28 cellular contexts compared by ENCODE assay signal in the genomic region with DNA sequence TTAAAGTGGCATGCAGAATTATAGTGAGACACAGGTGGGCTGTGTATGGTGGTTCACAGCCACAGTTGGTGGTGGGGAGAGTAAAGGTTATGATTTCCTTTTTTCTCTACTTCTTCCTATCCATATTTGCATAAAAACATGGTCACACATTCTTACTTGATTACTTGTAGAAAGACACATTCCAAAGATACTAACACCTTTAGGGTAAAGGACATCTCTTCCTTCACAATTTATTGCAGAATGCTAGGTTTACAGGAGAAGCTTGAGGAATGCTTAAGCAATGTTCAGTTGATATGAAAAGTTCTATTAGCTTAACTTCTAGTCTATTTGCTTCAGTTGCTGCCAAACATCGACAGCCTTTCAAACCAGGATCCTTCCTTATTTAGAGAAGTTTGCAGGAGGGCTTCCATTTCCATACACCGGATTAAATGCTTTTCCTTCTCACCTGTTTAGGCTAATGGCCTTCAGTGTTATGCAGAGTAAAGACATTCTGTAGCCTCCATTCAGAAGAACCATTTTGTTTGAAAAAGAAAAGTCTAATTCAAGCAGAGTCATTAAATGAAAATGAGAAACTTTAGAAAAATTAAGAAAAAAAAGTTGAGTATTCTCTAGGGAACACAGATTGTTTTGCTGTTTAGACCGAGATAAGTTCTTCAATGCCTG. TPM values are rescaled to one million over a fixed set of nuclear protein-coding genes. Genes with fewer than 3 reads are reported as not detected.
A peak's percentile ranks its signal among the peaks of the same experiment; 100 is the strongest.
DNase-seq lines count a peak whose midpoint lies in the region; ATAC-seq, FAIRE-seq and TF ChIP-seq lines count a peak whose summit lies in the region.
"Had no signal": no experiment of that assay in that cellular context is flagged by ENCODE, and none has a peak within 500 bp of the region (broad histone marks: within the 10 kb centered on the region; RNA-seq: fewer than 3 reads in every experiment).

No MANE protein-coding gene starts in this region.

- no peak for FAIRE-seq in urothelium cell line (lab: Jason Lieb, UNC)
- FAIRE-seq: A204.1, GM18507, keratinocyte, pancreas had no signal

- H3K36me3 ChIP-seq in left ventricle myocardium inferior (no peaks in the 10 kb centered on the region), right atrium auricular region (no peaks in the 10 kb centered on the region), OCI-LY7 (ENCODE audit: insufficient read depth, low read length) (no peaks in the 10 kb centered on the region), iPS-15b (ENCODE audit: control insufficient read depth, insufficient read depth, low read length) (no peaks in the 10 kb centered on the region), ovary (no peaks in the 10 kb centered on the region)
- H3K36me3 ChIP-seq: pancreas, Peyer's patch, SJCRH30, upper lobe of left lung had no signal

- DNase-seq in left ventricle myocardium inferior: no peak
- no peak for DNase-seq in right atrium auricular region (ENCODE audit: low spot score)
- peak; percentile 14 for DNase-seq in OCI-LY7 (ENCODE audit: low spot score)
- peak; percentile 22 for DNase-seq in renal cortical epithelial cell (ENCODE audit: low read depth)
- no peak for DNase-seq in ovary
- no peak for DNase-seq in urothelium cell line (ENCODE audit: low spot score)
- DNase-seq: activated CD4-positive, alpha-beta T cell treated with anti-CD3 and anti-CD28 coated beads for 4 hours; activated naive CD4-positive, alpha-beta T cell treated with anti-CD3 and anti-CD28 coated beads, Interleukin-2, amount 10 ng/mL, durations not matched to agents 7 days and 5 days; activated T-cell treated with anti-CD3 and anti-CD28 coated beads, Interleukin-2, amount 50 U/mL, for 72 hours; amygdala; C1 segment of cervical spinal cord; Calu3; caudate nucleus; head of caudate nucleus; Karpas-422; NCI-H1048; NCI-H1930; NCI-H2227 treated with DMSO at 0.1 percent for 48 hours; pancreas; Peyer's patch; SJCRH30; upper lobe of left lung had no signal

- no TSS peak for BruUV-seq in OCI-LY7 (replicated peaks; lab: Mats Ljungman, UMichigan)

- H3K4me1 ChIP-seq in left ventricle myocardium inferior (peaks cover 52% of the 10 kb centered on the region), right atrium auricular region (peaks cover 0 to 26% of the 10 kb centered on the region in 2 donors), OCI-LY7 (ENCODE audit: insufficient read depth, low read length, poor library complexity, severe bottlenecking) (peaks cover 42% of the 10 kb centered on the region), iPS-15b (ENCODE audit: control insufficient read depth, insufficient read depth, low read length) (peaks cover 28% of the 10 kb centered on the region), ovary (ENCODE audit: insufficient read depth) (peaks cover 8% of the 10 kb centered on the region)
- H3K4me1 ChIP-seq: SJCRH30 had no signal

- WGBS in ovary, 3 donors: 74 to 80% (median 74%) methylated on average over 3 of the region's 3 CpGs

- H3K4me3 ChIP-seq in left ventricle myocardium inferior (no peak overlapping the region), right atrium auricular region (no peak overlapping the region), OCI-LY7 (ENCODE audit: low read depth, low read length, poor library complexity, severe bottlenecking) (no peak overlapping the region), iPS-15b (ENCODE audit: low read depth, low read length) (peak overlapping the region; percentile 64), ovary (no peak overlapping the region)
- H3K4me3 ChIP-seq: lung, pancreas, Peyer's patch, SJCRH30, upper lobe of left lung had no signal

- no peaks in the 10 kb centered on the region for H4K20me1 ChIP-seq in OCI-LY7 (ENCODE audit: insufficient read depth, low read length)

- CTCF ChIA-PET in OCI-LY7 (lab: Charles Lee; ENCODE audit: unreplicated experiment): interaction anchor here (0.6 kb wide), 1 partner anchor 350 kb away, joined by 3 read pairs; no protein-coding TSS in a partner anchor

- TF ChIP-seq CTCF in left ventricle myocardium inferior (IDR thresholded peaks at IDR 0.05; ENCODE audit: borderline replicate concordance) (no peak), right atrium auricular region (IDR thresholded peaks at IDR 0.05) (no peak), OCI-LY7 (conservative IDR thresholded peaks at IDR 0.05; ENCODE audit: low read length) (no peak), ovary (IDR thresholded peaks at IDR 0.05) (no peak)

- H3K4me2 ChIP-seq in OCI-LY7 (ENCODE audit: low read length): 0 out of 2 replicates have a peak overlapping the region, but pooled peaks have one; percentile 4

- no peaks in the 10 kb centered on the region for H3K9me2 ChIP-seq in OCI-LY7 (ENCODE audit: insufficient read depth, low read length)

- no peak for ATAC-seq in GM18517 (IDR thresholded peaks at IDR 0.05; ENCODE audit: unreplicated experiment)
- ATAC-seq: activated T-cell treated with anti-CD3 and anti-CD28 coated beads, Interleukin-2, amount 50 U/mL, for 72 hours; pancreas had no signal

- TF ChIP-seq POLR2A in ovary (IDR thresholded peaks at IDR 0.05): no peak

- H3K79me2 ChIP-seq in OCI-LY7 (ENCODE audit: insufficient read depth, low read depth, low read length): peaks cover 16% of the 10 kb centered on the region; the same call in 1 of the 2 replicates

- POLR2A ChIA-PET in OCI-LY7 (lab: Charles Lee): interaction anchor here (1.1 to 2.0 kb wide), 3 partner anchors 38 to 263 kb away, joined by 3 to 4 read pairs (median 4); a partner anchor contains a TSS

- peak overlapping the region; percentile 22; the same call in 1 of the 2 replicates for H2AFZ ChIP-seq in OCI-LY7 (ENCODE audit: low read length)

- H3K9me3 ChIP-seq in left ventricle myocardium inferior (replicated peaks) (no peaks in the 10 kb centered on the region), right atrium auricular region (no peaks in the 10 kb centered on the region), OCI-LY7 (ENCODE audit: low read length) (no peaks in the 10 kb centered on the region), iPS-15b (ENCODE audit: control insufficient read depth, insufficient read depth, low read length) (no peaks in the 10 kb centered on the region), ovary (no peaks in the 10 kb centered on the region)
- H3K9me3 ChIP-seq: pancreas, Peyer's patch, SJCRH30, upper lobe of left lung had no signal

- intact Hi-C loops in left ventricle myocardium inferior (cut with micrococcal nuclease): loop anchor here (10.0 kb wide), 1 partner anchor 133 kb away; no protein-coding TSS in a partner anchor
- intact Hi-C loops in OCI-LY7 (cut with micrococcal nuclease; ENCODE audit: unreplicated experiment): loop anchor here (2.0 kb wide), 1 partner anchor 37 kb away; a partner anchor contains a TSS
- intact Hi-C loops in ovary (cut with DNase I): no loop called here

- H3K27me3 ChIP-seq in left ventricle myocardium inferior (ENCODE audit: low read depth) (no peaks in the 10 kb centered on the region), right atrium auricular region (no peaks in the 10 kb centered on the region), iPS-15b (ENCODE audit: control insufficient read depth, insufficient read depth, low read length) (no peaks in the 10 kb centered on the region), ovary (no peaks in the 10 kb centered on the region)
- H3K27me3 ChIP-seq: pancreas, Peyer's patch, SJCRH30, upper lobe of left lung had no signal

- peak overlapping the region; percentile 86 for H3K9ac ChIP-seq in iPS-15b (ENCODE audit: low read depth, low read length)

- no peak for TF ChIP-seq EP300 in ovary (IDR thresholded peaks at IDR 0.05)

- H3K27ac ChIP-seq in left ventricle myocardium inferior (replicated peaks) (peak overlapping the region; percentile 88), right atrium auricular region (peak overlapping the region in 1 of 2 donors; percentile 92), OCI-LY7 (ENCODE audit: low read depth, low read length, poor library complexity, severe bottlenecking) (no peak overlapping the region), ovary (no peak overlapping the region)
- H3K27ac ChIP-seq: pancreas, Peyer's patch, SJCRH30, upper lobe of left lung had no signal

RNA-seq across cellular contexts. Expression of a gene that starts 2.6 kb away (rescaled TPM):
- 23.4 TPM for total RNA-seq in left ventricle myocardium inferior
- total RNA-seq in right atrium auricular region: 10 to 100 TPM; 22.7 to 58.4 TPM
- total RNA-seq in OCI-LY7 (2014; rRNA removed; shearing (Covaris generic)): 52.2 and 52.4 TPM in 2 replicates
- total RNA-seq in OCI-LY7 (2022): 33.6 and 42.2 TPM in 2 replicates
- 12.2 and 38.6 TPM in 2 replicates for total RNA-seq in renal cortical epithelial cell
- 10 to 100 TPM; 48.3 to 66.6 (median 58.9) TPM for total RNA-seq in ovary
- 10 to 100 TPM; 35.0 to 36.2 TPM for polyA plus RNA-seq in ovary

RNA-seq across cellular contexts. Expression of a gene that starts 37.7 kb away (rescaled TPM):
- total RNA-seq in left ventricle myocardium inferior: 94.2 TPM
- total RNA-seq in right atrium auricular region: 100 to 1,000 TPM; 101 to 112 TPM
- 108 and 142 TPM in 2 replicates for total RNA-seq in OCI-LY7 (2014; rRNA removed; shearing (Covaris generic))
- total RNA-seq in OCI-LY7 (2022): 131 and 144 TPM in 2 replicates
- total RNA-seq in renal cortical epithelial cell: 212 and 223 TPM in 2 replicates
- 100 to 1,000 TPM in 4 of 7 donors, 10 to 100 TPM in 3; 58.2 to 133 (median 101) TPM for total RNA-seq in ovary
- polyA plus RNA-seq in ovary: 100 to 1,000 TPM in 1 of 2 donors, 10 to 100 TPM in 1; 44.9 to 150 TPM

Comparison
In these comparisons a context has a peak if more than half of its experiments do, and no peak if none do; other contexts are left out.
1. DNase-seq: peak in OCI-LY7 (single experiment) and renal cortical epithelial cell (single experiment); none in left ventricle myocardium inferior (single experiment), right atrium auricular region (single experiment), ovary (0 of 5) and urothelium cell line (single experiment).
2. intact Hi-C loops: an anchor here in left ventricle myocardium inferior (10.0 kb wide) and OCI-LY7 (2.0 kb wide); none called in ovary.